Comparison of ENCODE assay signal across 17 cellular contexts in the genomic region with DNA sequence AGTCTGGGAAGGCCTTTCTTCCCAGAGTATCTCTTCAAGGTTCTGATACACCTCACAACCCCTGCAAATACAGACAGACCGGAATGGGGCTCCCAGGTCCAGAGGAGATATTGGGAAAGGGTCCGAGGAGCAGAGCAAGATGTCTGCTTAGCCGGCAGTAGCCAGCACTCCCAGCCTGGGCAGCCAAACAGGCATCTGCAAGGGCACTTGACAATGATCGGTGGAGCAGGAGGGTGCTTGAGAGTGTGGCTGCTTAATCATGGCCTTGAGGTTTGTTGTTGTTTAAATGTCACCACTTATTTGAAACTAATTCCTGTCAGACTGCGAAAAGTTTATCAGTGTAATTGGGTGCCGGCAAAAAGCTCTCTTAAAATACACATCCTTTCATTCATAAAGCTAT. TPM values are rescaled to one million over a fixed set of nuclear protein-coding genes. Genes with fewer than 3 reads are reported as not detected.
"Had no signal": no experiment of that assay in that cellular context is flagged by ENCODE, and none has a peak within 500 bp of the region (broad histone marks: within the 10 kb centered on the region; RNA-seq: fewer than 3 reads in every experiment).

No MANE protein-coding gene starts in this region.

RNA-seq across cellular contexts. Expression of a gene that starts 15.0 kb away (rescaled TPM):
- total RNA-seq: activated naive CD4-positive, alpha-beta T cell treated with anti-CD3 and anti-CD28 coated beads for 36 hours; activated naive CD4-positive, alpha-beta T cell treated with anti-CD3 and anti-CD28 coated beads, Interleukin-2, amount 50 U/mL, for 72 hours; activated naive CD8-positive, alpha-beta T cell treated with anti-CD3 and anti-CD28 coated beads for 36 hours; activated naive CD8-positive, alpha-beta T cell treated with anti-CD3 and anti-CD28 coated beads, Interleukin-2, amount 10 ng/mL, durations not matched to agents 7 days and 5 days; activated T-cell treated with anti-CD3 and anti-CD28 coated beads, Interleukin-2, amount 50 U/mL, for 4 hours; activated T-cell treated with anti-CD3 and anti-CD28 coated beads, Interleukin-2, amount 50 U/mL, for 72 hours; activated T-helper 1 cell treated with anti-CD3 and anti-CD28 coated beads, Interleukin-12 subunit alpha, Interleukin-12 subunit beta, Interleukin-2, Interleukin-4 antibody, amounts not matched to agents 30 ng/mL and 10 ng/mL and 1 ng/mL, durations not matched to agents 14 hours and 24 hours and 36 hours; activated T-helper 17 cell treated with anti-CD3 and anti-CD28 coated beads, Interleukin-2, amount 50 U/mL, for 72 hours; activated T-helper 2 cell treated with anti-CD3 and anti-CD28 coated beads, Interferon-gamma antibody, Interleukin-2, Interleukin-4, amounts not matched to agents 10 μg/mL and 5 μg/mL and 100 μg/mL, durations not matched to agents 14 hours and 24 hours and 36 hours; aorta; ascending aorta; astrocyte; body of pancreas; breast epithelium; bronchial epithelial cell; cardiac septum; chondrocyte had no signal
